In genomic region chr12:124915249-124916236, GRCh38 we compare ENCODE assay signal across 8 cellular contexts. TPM values are rescaled to one million over a fixed set of nuclear protein-coding genes. Genes with fewer than 3 reads are reported as not detected.
DNase-seq lines count a peak whose midpoint lies in the region; ATAC-seq, FAIRE-seq and TF ChIP-seq lines count a peak whose summit lies in the region.

No MANE protein-coding gene starts in this region.

- H3K4me1 Mint-ChIP-seq in stimulated activated memory B cell treated with anti-CD40 and anti-IgM and Interleukin-4, amounts not matched to agents 10 μg/mL and 1 μg/mL and 100 μg/mL, for 72 hours, result peaks cover 94% of the 10 kb centered on the region

- peak overlapping the region; percentile 100 for H3K4me3 Mint-ChIP-seq in stimulated activated memory B cell treated with anti-CD40 and anti-IgM and Interleukin-4, amounts not matched to agents 10 μg/mL and 1 μg/mL and 100 μg/mL, for 72 hours

- TF ChIP-seq EP300 in GM12878 (IDR thresholded peaks at IDR 0.05; ENCODE audit: borderline replicate concordance in 1 of 2, control insufficient read depth in 1 of 2, low read depth in 2 of 2, low read length in 2 of 2), result no peak

- POLR2A ChIA-PET in GM12878 (lab: Charles Lee), result interaction anchor here (0.7 to 16.4 kb wide), 9 partner anchors 10 to 138 kb away, joined by 3 to 346 read pairs (median 32); partner anchors contain the start of gene BRI3BP

- H3K4me1 ChIP-seq in GM12878 (ENCODE audit: control insufficient read depth, insufficient read depth, low read length), result peaks cover 23% of the 10 kb centered on the region

- H3K4me2 ChIP-seq in GM12878 (ENCODE audit: control insufficient read depth, insufficient read depth), result peak overlapping the region; percentile 89

- H3K27ac Mint-ChIP-seq in stimulated activated memory B cell treated with anti-CD40 and anti-IgM and Interleukin-4, amounts not matched to agents 10 μg/mL and 1 μg/mL and 100 μg/mL, for 72 hours, result peak overlapping the region; percentile 100

- DNase-seq in HL-60 (ENCODE audit: low read depth in 1 of 2, low spot score in 1 of 2) (no peak), GM12878 (ENCODE audit: low read depth, low spot score) (no peak), inferior parietal cortex (ENCODE audit: extremely low spot score) (peak; percentile 82), DMS79 (lab: John Stamatoyannopoulos, UW) (no peak), NCI-H446 treated with DMSO at 0.1 percent for 48 hours (lab: John Stamatoyannopoulos, UW) (no peak), Kasumi-1 (lab: John Stamatoyannopoulos, UW) (no peak)

- H3K27me3 ChIP-seq in HL-60 (ENCODE audit: insufficient read depth, poor library complexity, severe bottlenecking), result no peaks in the 10 kb centered on the region
- H3K27me3 ChIP-seq in GM12878 (replicated peaks in 1 of 2; ENCODE audit: control insufficient read depth in 2 of 2, insufficient read depth in 2 of 2, low read length in 1 of 2), result no peaks in the 10 kb centered on the region

- no peaks in the 10 kb centered on the region; the same call in 2 of the 3 replicates for H3K9me3 ChIP-seq in GM12878 (replicated peaks; ENCODE audit: control insufficient read depth, insufficient read depth, low read length)

- peaks cover 54% of the 10 kb centered on the region for H3K79me2 ChIP-seq in GM12878 (ENCODE audit: control insufficient read depth, insufficient read depth, low read length)

- no peaks in the 10 kb centered on the region for H3K9me3 Mint-ChIP-seq in stimulated activated memory B cell treated with anti-CD40 and anti-IgM and Interleukin-4, amounts not matched to agents 10 μg/mL and 1 μg/mL and 100 μg/mL, for 72 hours

- TF ChIP-seq POLR2A in GM12878 (IDR thresholded peaks at IDR 0.05; ENCODE audit: low read depth, low read length), result no peak

- in situ Hi-C loops in GM12878 (cut with MboI), result loop anchor here (25.0 kb wide), 1 partner anchor 1478 kb away; the partner anchor contains the start of gene RILPL2

- WGBS in GM12878 (ENCODE audit: insufficient coverage, insufficient replicate concordance, low lambda C conversion rate, missing lambda C conversion rate), result 3% methylated on average over 21 of the region's 21 CpGs

- peak overlapping the region; percentile 99 for H3K9ac ChIP-seq in GM12878 (ENCODE audit: control insufficient read depth, insufficient read depth, low read length)

- no peak overlapping the region for H2AFZ ChIP-seq in GM12878 (ENCODE audit: control insufficient read depth, low read depth, low read length)

- H4K20me1 ChIP-seq in GM12878 (ENCODE audit: control insufficient read depth, insufficient read depth), result peaks cover 16% of the 10 kb centered on the region

- H3K27me3 Mint-ChIP-seq in stimulated activated memory B cell treated with anti-CD40 and anti-IgM and Interleukin-4, amounts not matched to agents 10 μg/mL and 1 μg/mL and 100 μg/mL, for 72 hours, result no peaks in the 10 kb centered on the region

- RAD21 ChIA-PET in GM12878 (lab: Charles Lee; ENCODE audit: unreplicated experiment), result interaction anchor here (5.1 to 12.1 kb wide), 4 partner anchors 10 to 140 kb away, joined by 35 to 246 read pairs (median 78); no protein-coding TSS in a partner anchor

- peaks cover 8 to 14% of the 10 kb centered on the region in 2 experiments for H3K36me3 ChIP-seq in GM12878 (ENCODE audit: control insufficient read depth in 2 of 2, insufficient read depth in 2 of 2, low read length in 1 of 2)

- H3K27ac ChIP-seq in HL-60 (replicated peaks) (peak overlapping the region; percentile 100), GM12878 (ENCODE audit: control insufficient read depth, insufficient read depth) (peak overlapping the region; percentile 100)

- TF ChIP-seq RAD21 in GM12878 (IDR thresholded peaks at IDR 0.05; ENCODE audit: insufficient read depth, low read depth, low read length), result no peak

- CTCF ChIA-PET in GM12878 (lab: Yijun Ruan, JAX), result interaction anchor here (1.2 to 21.3 kb wide), 4 partner anchors 10 to 142 kb away, joined by 3 to 523 read pairs (median 82); no protein-coding TSS in a partner anchor

- H3K36me3 Mint-ChIP-seq in stimulated activated memory B cell treated with anti-CD40 and anti-IgM and Interleukin-4, amounts not matched to agents 10 μg/mL and 1 μg/mL and 100 μg/mL, for 72 hours, result peaks cover 37% of the 10 kb centered on the region

- FAIRE-seq in GM12878 (lab: Jason Lieb, UNC), result no peak

- SMC1A ChIA-PET in GM12878 (lab: Charles Lee; ENCODE audit: uncharacterized antibody, unreplicated experiment), result interaction anchor here (0.9 to 12.3 kb wide), 8 partner anchors 7 to 80 kb away, joined by 3 to 294 read pairs (median 4); no protein-coding TSS in a partner anchor

- intact Hi-C loops in GM12878 (cut with micrococcal nuclease; ENCODE audit: unreplicated experiment), result loop anchor here (2.0 to 10.0 kb wide), 3 partner anchors 77 to 791 kb away; partner anchors contain the start of genes BRI3BP and NCOR2

- TF ChIP-seq CTCF in HL-60 (IDR thresholded peaks at IDR 0.05; ENCODE audit: insufficient read depth, low read length) (no peak), GM12878 (IDR thresholded peaks at IDR 0.05 in 2 of 3, conservative IDR thresholded peaks at IDR 0.05 in 1 of 3; ENCODE audit: control insufficient read depth in 2 of 3, extremely low read depth in 1 of 3, insufficient read depth in 1 of 3, low read depth in 3 of 3, low read length in 3 of 3) (no peak)

- ATAC-seq in GM18909 (IDR thresholded peaks at IDR 0.05; ENCODE audit: poor library complexity, unreplicated experiment), result peak; percentile 4
- peak; percentile 1 for ATAC-seq in GM12878
- ATAC-seq in stimulated activated memory B cell treated with anti-CD40 and anti-IgM and Interleukin-4, amounts not matched to agents 10 μg/mL and 1 μg/mL and 100 μg/mL, for 72 hours, result no peak

- H3K4me3 ChIP-seq in HL-60 (replicated peaks; ENCODE audit: insufficient read depth, low read length) (peak overlapping the region; percentile 89), GM12878 (peak overlapping the region; percentile 97)

- BruUV-seq in GM12878 (replicated peaks; lab: Mats Ljungman, UMichigan), result TSS peak; percentile 85

TF ChIP-seq in GM12878, 131 proteins besides CTCF, POLR2A, EP300 and RAD21 (continues in another document):
- TF ChIP-seq NRF1 (conservative IDR thresholded peaks at IDR 0.05; ENCODE audit: low read depth, low read length) (no peak), HSF1 (IDR thresholded peaks at IDR 0.05; ENCODE audit: low read depth, low read length) (peak; percentile 99), WRNIP1 (IDR thresholded peaks at IDR 0.05; ENCODE audit: borderline replicate concordance, low read depth, low read length) (no peak), CHD1 (IDR thresholded peaks at IDR 0.05; ENCODE audit: low read depth, low read length) (no peak)

RNA-seq across cellular contexts. Expression of gene UBC, which starts 1.1 kb away (rescaled TPM):
- 329 and 366 TPM in 2 replicates for total RNA-seq in GM12878 (2013; cell fraction: nucleolus; rRNA removed)
- total RNA-seq in GM12878 (2014; rRNA removed) (883 and 944 TPM in 2 replicates), GM12878 (2014; rRNA removed; fragmentation: Illumina TruSeq; extraction: Trizol) (816 and 821 TPM in 2 replicates), GM12878 (2021) (736 and 799 TPM in 2 replicates)
- polyA plus RNA-seq in GM12878 (2011; ENCODE audit: low read depth), result 1,550 TPM
- polyA plus RNA-seq in GM12878 (2011; rRNA removed) (1,270 and 1,666 TPM in 2 replicates), GM12878 (2014; fragmentation: Illumina TruSeq; extraction: Trizol) (973 and 1,123 TPM in 2 replicates), GM12878 (2014; fragmentation: Nextera tagmentation; extraction: Ambion mirVana) (1,000 to 10,000 TPM in 1 of 2 experiments, 100 to 1,000 TPM in 1; 785 to 1,214 TPM), GM12878 (2014; rRNA removed) (610 and 653 TPM in 2 replicates), GM12878 (2016; fragmentation: Nextera tagmentation; extraction: Ambion mirVana) (100 to 1,000 TPM; 866 to 909 TPM)
- polyA plus RNA-seq in GM12878 (2011; cell fraction: cytosol; rRNA removed), result 1,638 and 1,774 TPM in 2 replicates
- 1,319 and 1,377 TPM in 2 replicates for polyA plus RNA-seq in GM12878 (2011; cell fraction: nucleus; rRNA removed)
- 962 and 1,441 TPM in 2 replicates for polyA plus RNA-seq in GM12878 (2012)
- polyA minus RNA-seq in GM12878 (2011; rRNA and poly(A)+ RNA removed), result 980 and 1,147 TPM in 2 replicates
- polyA minus RNA-seq in GM12878 (2011; cell fraction: cytosol; rRNA and poly(A)+ RNA removed), result 232 and 279 TPM in 2 replicates
- polyA minus RNA-seq in GM12878 (2011; cell fraction: nucleus; rRNA and poly(A)+ RNA removed), result 143 and 182 TPM in 2 replicates

RNA-seq across cellular contexts. Expression of gene SCARB1, which starts 51.9 kb away (rescaled TPM):
- total RNA-seq in GM12878 (2013; cell fraction: nucleolus; rRNA removed), result 359 and 403 TPM in 2 replicates
- total RNA-seq in GM12878 (2014; rRNA removed) (46.5 and 51.4 TPM in 2 replicates), GM12878 (2014; rRNA removed; fragmentation: Illumina TruSeq; extraction: Trizol) (27.9 and 29.9 TPM in 2 replicates), GM12878 (2021) (102 and 104 TPM in 2 replicates)
- 27.3 TPM for polyA plus RNA-seq in GM12878 (2011; ENCODE audit: low read depth)
- polyA plus RNA-seq in GM12878 (2011; rRNA removed) (50.6 and 89.3 TPM in 2 replicates), GM12878 (2014; fragmentation: Illumina TruSeq; extraction: Trizol) (66.0 and 78.8 TPM in 2 replicates), GM12878 (2014; fragmentation: Nextera tagmentation; extraction: Ambion mirVana) (1 to 10 TPM in 1 of 2 experiments, under 1 TPM in 1; 0.34 to 3.3 TPM), GM12878 (2014; rRNA removed) (81.4 and 89.5 TPM in 2 replicates), GM12878 (2016; fragmentation: Nextera tagmentation; extraction: Ambion mirVana) (10 to 100 TPM; 62.8 to 63.3 TPM)
- polyA plus RNA-seq in GM12878 (2011; cell fraction: cytosol; rRNA removed), result 131 and 137 TPM in 2 replicates
- polyA plus RNA-seq in GM12878 (2011; cell fraction: nucleus; rRNA removed), result 542 and 556 TPM in 2 replicates
- 61.4 and 89.0 TPM in 2 replicates for polyA plus RNA-seq in GM12878 (2012)
- 89.0 and 116 TPM in 2 replicates for polyA minus RNA-seq in GM12878 (2011; rRNA and poly(A)+ RNA removed)
- 31.7 and 37.7 TPM in 2 replicates for polyA minus RNA-seq in GM12878 (2011; cell fraction: cytosol; rRNA and poly(A)+ RNA removed)
- 70.1 and 83.4 TPM in 2 replicates for polyA minus RNA-seq in GM12878 (2011; cell fraction: nucleus; rRNA and poly(A)+ RNA removed)
